In genomic region chr2:96800762-96801463, GRCh38 we compare ENCODE assay signal across 8 cellular contexts. TPM values are rescaled to one million over a fixed set of nuclear protein-coding genes. Genes with fewer than 3 reads are reported as not detected.
DNase-seq lines count a peak whose midpoint lies in the region; ATAC-seq and TF ChIP-seq lines count a peak whose summit lies in the region.

No MANE protein-coding gene starts in this region.

- H3K4me2 ChIP-seq in PC-9, result no peak overlapping the region

- no peaks in the 10 kb centered on the region for H3K27me3 Mint-ChIP-seq in activated T-helper 1 cell treated with anti-CD3 and anti-CD28 coated beads, Interleukin-12 subunit alpha, Interleukin-12 subunit beta, Interleukin-2, Interleukin-4 antibody, amounts not matched to agents 30 ng/mL and 10 ng/mL and 1 ng/mL, durations not matched to agents 14 hours and 24 hours and 36 hours (ENCODE audit: insufficient read depth)

- BruUV-seq in PC-9 (replicated peaks; lab: Mats Ljungman, UMichigan), result no TSS peak

- H3K36me3 Mint-ChIP-seq in activated T-helper 1 cell treated with anti-CD3 and anti-CD28 coated beads, Interleukin-12 subunit alpha, Interleukin-12 subunit beta, Interleukin-2, Interleukin-4 antibody, amounts not matched to agents 30 ng/mL and 10 ng/mL and 1 ng/mL, durations not matched to agents 14 hours and 24 hours and 36 hours (ENCODE audit: low read depth), result peaks cover 2% of the 10 kb centered on the region

- no peaks in the 10 kb centered on the region for H3K9me3 Mint-ChIP-seq in activated T-helper 1 cell treated with anti-CD3 and anti-CD28 coated beads, Interleukin-12 subunit alpha, Interleukin-12 subunit beta, Interleukin-2, Interleukin-4 antibody, amounts not matched to agents 30 ng/mL and 10 ng/mL and 1 ng/mL, durations not matched to agents 14 hours and 24 hours and 36 hours

- peak; percentile 97 for TF ChIP-seq CTCF in PC-9 (conservative IDR thresholded peaks at IDR 0.05)
- TF ChIP-seq CTCF in fibroblast of pulmonary artery (IDR thresholded peaks at IDR 0.05; ENCODE audit: low read length, missing control alignments), result peak; percentile 79
- TF ChIP-seq CTCF in tibial artery (IDR thresholded peaks at IDR 0.05), result peak; percentile 81 to 85

- H3K4me3 Mint-ChIP-seq in activated T-helper 1 cell treated with anti-CD3 and anti-CD28 coated beads, Interleukin-12 subunit alpha, Interleukin-12 subunit beta, Interleukin-2, Interleukin-4 antibody, amounts not matched to agents 30 ng/mL and 10 ng/mL and 1 ng/mL, durations not matched to agents 14 hours and 24 hours and 36 hours, result no peak overlapping the region

- no peaks in the 10 kb centered on the region for H3K27me3 ChIP-seq in PC-9 (ENCODE audit: insufficient read depth, low read depth)
- H3K27me3 ChIP-seq in tibial artery, result no peaks in the 10 kb centered on the region

- peaks cover 14% of the 10 kb centered on the region for H3F3A ChIP-seq in PC-9 (ENCODE audit: insufficient read depth, low read depth)

- POLR2A ChIA-PET in PC-9 (lab: Charles Lee; ENCODE audit: unreplicated experiment), result no interaction called here

- H3K4me1 Mint-ChIP-seq in activated T-helper 1 cell treated with anti-CD3 and anti-CD28 coated beads, Interleukin-12 subunit alpha, Interleukin-12 subunit beta, Interleukin-2, Interleukin-4 antibody, amounts not matched to agents 30 ng/mL and 10 ng/mL and 1 ng/mL, durations not matched to agents 14 hours and 24 hours and 36 hours (ENCODE audit: low read depth), result no peaks in the 10 kb centered on the region

- no peaks in the 10 kb centered on the region for H3K79me2 ChIP-seq in PC-9 (ENCODE audit: low read depth)

- no peaks in the 10 kb centered on the region for H4K20me1 ChIP-seq in PC-9 (ENCODE audit: insufficient read depth)

- H3K9me3 ChIP-seq in PC-9 (ENCODE audit: insufficient read depth, low read depth), result no peaks in the 10 kb centered on the region
- H3K9me3 ChIP-seq in tibial artery, result no peaks in the 10 kb centered on the region

- no peak overlapping the region for H3K27ac Mint-ChIP-seq in activated T-helper 1 cell treated with anti-CD3 and anti-CD28 coated beads, Interleukin-12 subunit alpha, Interleukin-12 subunit beta, Interleukin-2, Interleukin-4 antibody, amounts not matched to agents 30 ng/mL and 10 ng/mL and 1 ng/mL, durations not matched to agents 14 hours and 24 hours and 36 hours

- intact Hi-C loops in PC-9 (cut with micrococcal nuclease; ENCODE audit: unreplicated experiment), result loop anchor here (1.0 to 5.0 kb wide), 7 partner anchors 38 to 251 kb away; partner anchors contain the start of gene LMAN2L
- intact Hi-C loops in activated T-helper 1 cell treated with anti-CD3 and anti-CD28 coated beads, Interleukin-12 subunit alpha, Interleukin-12 subunit beta, Interleukin-2, Interleukin-4 antibody, amounts not matched to agents 30 ng/mL and 10 ng/mL and 1 ng/mL, durations not matched to agents 14 hours and 24 hours and 36 hours (cut with micrococcal nuclease), result loop anchor here (1.0 kb wide), 1 partner anchor 61 kb away; the partner anchor contains the start of gene LMAN2L
- intact Hi-C loops in tibial artery (cut with DNase I; ENCODE audit: low total_unique reads), result no loop called here

- H3K4me1 ChIP-seq in PC-9 (replicated peaks; ENCODE audit: insufficient read depth), result no peaks in the 10 kb centered on the region
- H3K4me1 ChIP-seq in tibial artery, result peaks cover 0 to 8% (median 4%) of the 10 kb centered on the region in 4 donors

- CTCF ChIA-PET in PC-9 (lab: Charles Lee), result interaction anchor here (0.6 to 0.7 kb wide), 3 partner anchors 37 to 266 kb away, joined by 3 to 7 read pairs (median 5); no protein-coding TSS in a partner anchor

- no peak overlapping the region for H2AFZ ChIP-seq in PC-9

- H3K27ac ChIP-seq in PC-9 (no peak overlapping the region), tibial artery (no peak overlapping the region)

- peak; percentile 84 for DNase-seq in AG20443 (ENCODE audit: low spot score)
- DNase-seq in PC-9, result peak; percentile 65 to 80
- DNase-seq in activated T-helper 1 cell treated with anti-CD3 and anti-CD28 coated beads, Interleukin-12 subunit alpha, Interleukin-12 subunit beta, Interleukin-2, Interleukin-4 antibody, amounts not matched to agents 30 ng/mL and 10 ng/mL and 1 ng/mL, durations not matched to agents 14 hours and 24 hours and 36 hours (ENCODE audit: low spot score), result peak; percentile 49
- DNase-seq in fibroblast of pulmonary artery (ENCODE audit: low read depth), result peak; percentile 61
- DNase-seq in occipital lobe (lab: John Stamatoyannopoulos, UW), result peak; percentile 42
- DNase-seq in tibial artery, result peak; percentile 66 to 78

- ATAC-seq in GM18858 (IDR thresholded peaks at IDR 0.05; ENCODE audit: unreplicated experiment), result peak; percentile 62
- ATAC-seq in HG03175 (IDR thresholded peaks at IDR 0.05; ENCODE audit: unreplicated experiment), result peak; percentile 80

- H3K9me2 ChIP-seq in PC-9 (ENCODE audit: insufficient read depth), result no peaks in the 10 kb centered on the region

- H3K4me3 ChIP-seq in PC-9, result no peak overlapping the region
- no peak overlapping the region for H3K4me3 ChIP-seq in fibroblast of pulmonary artery (replicated peaks; ENCODE audit: low read depth, low read length)
- H3K4me3 ChIP-seq in tibial artery, result no peak overlapping the region

- H3K36me3 ChIP-seq in PC-9 (ENCODE audit: low read depth) (no peaks in the 10 kb centered on the region), tibial artery (peaks cover 0 to 70% (median 32%) of the 10 kb centered on the region in 3 donors)

RNA-seq across cellular contexts. Expression of gene CNNM3, which starts 15.2 kb away (rescaled TPM):
- total RNA-seq in PC-9 (2021), result 28.7 and 28.8 TPM in 2 replicates
- total RNA-seq in activated T-helper 1 cell treated with anti-CD3 and anti-CD28 coated beads, Interleukin-12 subunit alpha, Interleukin-12 subunit beta, Interleukin-2, Interleukin-4 antibody, amounts not matched to agents 30 ng/mL and 10 ng/mL and 1 ng/mL, durations not matched to agents 14 hours and 24 hours and 36 hours, result 26.1 and 31.4 TPM in 2 replicates
- 8.3 TPM for total RNA-seq in occipital lobe

RNA-seq across cellular contexts. Expression of gene CNNM4, which starts 40.2 kb away (rescaled TPM):
- total RNA-seq in PC-9 (2021), result 28.2 and 31.4 TPM in 2 replicates
- 9.9 and 11.1 TPM in 2 replicates for total RNA-seq in activated T-helper 1 cell treated with anti-CD3 and anti-CD28 coated beads, Interleukin-12 subunit alpha, Interleukin-12 subunit beta, Interleukin-2, Interleukin-4 antibody, amounts not matched to agents 30 ng/mL and 10 ng/mL and 1 ng/mL, durations not matched to agents 14 hours and 24 hours and 36 hours
- total RNA-seq in occipital lobe, result 8.1 TPM

RNA-seq across cellular contexts. Expression of gene ANKRD23, which starts 42.9 kb away (rescaled TPM):
- total RNA-seq in PC-9 (2021) (6.0 and 8.9 TPM in 2 replicates), occipital lobe (5.9 TPM)
- 8.2 and 8.8 TPM in 2 replicates for total RNA-seq in activated T-helper 1 cell treated with anti-CD3 and anti-CD28 coated beads, Interleukin-12 subunit alpha, Interleukin-12 subunit beta, Interleukin-2, Interleukin-4 antibody, amounts not matched to agents 30 ng/mL and 10 ng/mL and 1 ng/mL, durations not matched to agents 14 hours and 24 hours and 36 hours

RNA-seq across cellular contexts. Expression of gene ANKRD39, which starts 56.9 kb away (rescaled TPM):
- total RNA-seq in PC-9 (2021) (19.0 and 23.2 TPM in 2 replicates), occipital lobe (8.0 TPM)
- total RNA-seq in activated T-helper 1 cell treated with anti-CD3 and anti-CD28 coated beads, Interleukin-12 subunit alpha, Interleukin-12 subunit beta, Interleukin-2, Interleukin-4 antibody, amounts not matched to agents 30 ng/mL and 10 ng/mL and 1 ng/mL, durations not matched to agents 14 hours and 24 hours and 36 hours, result 40.8 and 41.1 TPM in 2 replicates
